In the genomic region with DNA sequence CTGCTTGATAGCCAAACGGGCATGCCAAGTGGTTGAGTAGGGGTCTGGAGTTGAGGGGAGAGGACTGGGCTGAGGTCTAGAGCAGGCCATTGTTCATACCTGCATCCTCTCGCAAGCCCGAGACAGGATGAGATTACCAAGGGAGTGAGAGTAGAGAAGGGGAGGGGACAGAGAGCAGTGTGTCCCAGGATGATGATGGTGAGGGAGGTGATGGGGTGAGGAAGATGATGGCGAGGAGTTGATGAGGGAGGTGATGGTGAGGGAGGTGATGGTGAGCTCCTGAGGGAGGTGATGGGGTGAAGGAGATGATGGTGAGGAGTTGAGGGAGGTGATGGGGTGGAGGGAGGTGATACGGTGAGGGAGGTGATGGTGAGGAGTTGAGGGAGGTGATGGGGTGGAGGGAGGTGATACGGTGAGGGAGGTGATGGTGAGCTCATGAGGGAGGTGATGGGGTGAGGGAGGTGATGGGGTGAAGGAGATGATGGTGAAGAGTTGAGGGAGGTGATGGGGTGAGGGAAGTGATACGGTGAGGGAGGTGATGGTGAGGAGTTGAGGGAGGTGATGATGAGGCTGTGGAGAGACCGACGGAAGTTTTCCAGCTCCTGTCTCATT, we compare ENCODE assay signal across 1 cellular context.
TF ChIP-seq lines count a peak whose summit lies in the region.

No MANE protein-coding gene starts in this region.

TF ChIP-seq in K562, 482 proteins besides CTCF, POLR2A, EP300 and RAD21 (continued from another document):
- TF ChIP-seq, protein P1, sequence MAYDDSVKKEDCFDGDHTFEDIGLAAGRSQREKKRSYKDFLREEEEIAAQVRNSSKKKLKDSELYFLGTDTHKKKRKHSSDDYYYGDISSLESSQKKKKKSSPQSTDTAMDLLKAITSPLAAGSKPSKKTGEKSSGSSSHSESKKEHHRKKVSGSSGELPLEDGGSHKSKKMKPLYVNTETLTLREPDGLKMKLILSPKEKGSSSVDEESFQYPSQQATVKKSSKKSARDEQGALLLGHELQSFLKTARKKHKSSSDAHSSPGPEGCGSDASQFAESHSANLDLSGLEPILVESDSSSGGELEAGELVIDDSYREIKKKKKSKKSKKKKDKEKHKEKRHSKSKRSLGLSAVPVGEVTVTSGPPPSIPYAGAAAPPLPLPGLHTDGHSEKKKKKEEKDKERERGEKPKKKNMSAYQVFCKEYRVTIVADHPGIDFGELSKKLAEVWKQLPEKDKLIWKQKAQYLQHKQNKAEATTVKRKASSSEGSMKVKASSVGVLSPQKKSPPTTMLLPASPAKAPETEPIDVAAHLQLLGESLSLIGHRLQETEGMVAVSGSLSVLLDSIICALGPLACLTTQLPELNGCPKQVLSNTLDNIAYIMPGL (CRISPR knock-in tag; IDR thresholded peaks at IDR 0.05): no peak
- no peak for TF ChIP-seq TCF3 (CRISPR knock-in tag; IDR thresholded peaks at IDR 0.05)
- no peak for TF ChIP-seq CBX2 (IDR thresholded peaks at IDR 0.05; ENCODE audit: insufficient read depth, low read length, poor library complexity, severe bottlenecking)
- peak in 1 of 2 experiments; percentile 35; a peak in 1 of 4 replicates for TF ChIP-seq HDAC1 (IDR thresholded peaks at IDR 0.05)
- no peak for TF ChIP-seq WHSC1 (IDR thresholded peaks at IDR 0.05; ENCODE audit: low read length)
- no peak for TF ChIP-seq RNF2 (IDR thresholded peaks at IDR 0.05)
